Comparison of ENCODE assay signal across 32 cellular contexts in genomic region chr20:7305971-7306370, GRCh38.
"Had no signal": no experiment of that assay in that cellular context is flagged by ENCODE, and none has a peak within 500 bp of the region (broad histone marks: within the 10 kb centered on the region; RNA-seq: fewer than 3 reads in every experiment).

No MANE protein-coding gene starts in this region.

- H3K27me3 ChIP-seq: brain microvascular endothelial cell, MG63, SJCRH30 had no signal

- H3K4me3 Mint-ChIP-seq: activated CD4-positive, alpha-beta memory T cell treated with anti-CD3 and anti-CD28 coated beads, Interleukin-2, amount 10 ng/mL, durations not matched to agents 7 days and 5 days; activated CD8-positive, alpha-beta memory T cell treated with anti-CD3 and anti-CD28 coated beads, Interleukin-2, amount 10 ng/mL, durations not matched to agents 7 days and 5 days; activated naive CD8-positive, alpha-beta T cell treated with anti-CD3 and anti-CD28 coated beads for 36 hours had no signal

- ATAC-seq: activated CD8-positive, alpha-beta memory T cell treated with anti-CD3 and anti-CD28 coated beads, Interleukin-2, amount 10 ng/mL, durations not matched to agents 7 days and 5 days; Panc1 had no signal

- H3K4me1 ChIP-seq: SJCRH30 had no signal

- H3K4me1 Mint-ChIP-seq: activated CD4-positive, alpha-beta memory T cell treated with anti-CD3 and anti-CD28 coated beads, Interleukin-2, amount 10 ng/mL, durations not matched to agents 7 days and 5 days; activated CD8-positive, alpha-beta memory T cell treated with anti-CD3 and anti-CD28 coated beads, Interleukin-2, amount 10 ng/mL, durations not matched to agents 7 days and 5 days; activated naive CD8-positive, alpha-beta T cell treated with anti-CD3 and anti-CD28 coated beads for 36 hours had no signal

- DNase-seq: activated CD4-positive, alpha-beta memory T cell treated with anti-CD3 and anti-CD28 coated beads, Interleukin-2, amount 10 ng/mL, durations not matched to agents 7 days and 5 days; activated CD4-positive, alpha-beta T cell treated with anti-CD3 and anti-CD28 coated beads for 1 hour; activated CD4-positive, alpha-beta T cell treated with anti-CD3 and anti-CD28 coated beads for 48 hours; activated CD4-positive, CD25-positive, alpha-beta regulatory T cell; activated CD8-positive, alpha-beta memory T cell treated with anti-CD3 and anti-CD28 coated beads for 24 hours; activated CD8-positive, alpha-beta memory T cell treated with anti-CD3 and anti-CD28 coated beads, Interleukin-2, amount 10 ng/mL, durations not matched to agents 7 days and 5 days; activated CD8-positive, alpha-beta memory T cell treated with anti-CD3 and anti-CD28 coated beads, Interleukin-2, amount 50 U/mL, for 48 hours; activated effector memory CD4-positive, alpha-beta T cell treated with Interleukin-2 at 50 U/mL for 16 hours; activated naive CD4-positive, alpha-beta T cell; activated naive CD4-positive, alpha-beta T cell treated with anti-CD3 and anti-CD28 coated beads, Interleukin-2, amount 50 U/mL, for 16 hours; activated naive CD8-positive, alpha-beta T cell treated with anti-CD3 and anti-CD28 coated beads for 36 hours; activated T-cell treated with anti-CD3 and anti-CD28 coated beads, Interleukin-2, amount 50 U/mL, for 48 hours; amniotic stem cell; aorta; brain microvascular endothelial cell; Karpas-422; KBM-7; MG63; NCI-H1048; NCI-H1105 treated with DMSO at 0.1 percent for 48 hours; NCI-H1436; NCI-H187; NCI-H2029 treated with DMSO at 0.1 percent for 48 hours; NCI-H345; NCI-H526; NCI-H774; SHP77; SJCRH30; T1000; WERI-Rb-1 had no signal

- H3K4me3 ChIP-seq: MG63, SJCRH30, SK-N-MC had no signal

- H3K36me3 ChIP-seq: brain microvascular endothelial cell, MG63, SJCRH30, WERI-Rb-1 had no signal

- H3K27ac Mint-ChIP-seq: activated CD4-positive, alpha-beta memory T cell treated with anti-CD3 and anti-CD28 coated beads, Interleukin-2, amount 10 ng/mL, durations not matched to agents 7 days and 5 days; activated CD8-positive, alpha-beta memory T cell treated with anti-CD3 and anti-CD28 coated beads, Interleukin-2, amount 10 ng/mL, durations not matched to agents 7 days and 5 days; activated naive CD8-positive, alpha-beta T cell treated with anti-CD3 and anti-CD28 coated beads for 36 hours had no signal

- H3K9me3 ChIP-seq: MG63, SJCRH30 had no signal

- H3K27ac ChIP-seq: brain microvascular endothelial cell, SJCRH30, SK-N-MC, WERI-Rb-1 had no signal

- H3K36me3 Mint-ChIP-seq: activated CD8-positive, alpha-beta memory T cell treated with anti-CD3 and anti-CD28 coated beads, Interleukin-2, amount 10 ng/mL, durations not matched to agents 7 days and 5 days; activated naive CD8-positive, alpha-beta T cell treated with anti-CD3 and anti-CD28 coated beads for 36 hours had no signal

- H3K27me3 Mint-ChIP-seq: activated CD4-positive, alpha-beta memory T cell treated with anti-CD3 and anti-CD28 coated beads, Interleukin-2, amount 10 ng/mL, durations not matched to agents 7 days and 5 days; activated CD8-positive, alpha-beta memory T cell treated with anti-CD3 and anti-CD28 coated beads, Interleukin-2, amount 10 ng/mL, durations not matched to agents 7 days and 5 days; activated naive CD8-positive, alpha-beta T cell treated with anti-CD3 and anti-CD28 coated beads for 36 hours had no signal
